8 cellular contexts compared by ENCODE assay signal in genomic region chr21:34075099-34075425, GRCh38. TPM values are rescaled to one million over a fixed set of nuclear protein-coding genes. Genes with fewer than 3 reads are reported as not detected.
A peak's percentile ranks its signal among the peaks of the same experiment; 100 is the strongest.
DNase-seq lines count a peak whose midpoint lies in the region; ATAC-seq, FAIRE-seq and TF ChIP-seq lines count a peak whose summit lies in the region.

No MANE protein-coding gene starts in this region.

- H3K36me3 ChIP-seq in IMR-90 (ENCODE audit: control insufficient read depth, insufficient read depth, low read length): peaks cover 1% of the 10 kb centered on the region; the same call in 1 of the 2 replicates

- peak overlapping the region; percentile 92 for H3K4me2 ChIP-seq in IMR-90 (ENCODE audit: low read depth, low read length)

- peak overlapping the region; percentile 42 for H3K23ac ChIP-seq in IMR-90 (ENCODE audit: low read depth, low read length)

- no peak for TF ChIP-seq POLR2A in IMR-90 (IDR thresholded peaks at IDR 0.05; ENCODE audit: low read depth, low read length)

- H3K9me1 ChIP-seq in IMR-90 (ENCODE audit: insufficient read depth, low read length): no peaks in the 10 kb centered on the region

- H2BK5ac ChIP-seq in IMR-90 (ENCODE audit: low read depth, low read length, poor library complexity, severe bottlenecking): no peak overlapping the region

- POLR2A ChIA-PET in IMR-90 (lab: Charles Lee; ENCODE audit: unreplicated experiment): interaction anchor here (0.7 kb wide), 1 partner anchor 1680 kb away, joined by 3 read pairs; no protein-coding TSS in a partner anchor
- POLR2A ChIA-PET in naive thymus-derived CD8-positive, alpha-beta T cell (lab: Charles Lee): interaction anchor here (0.8 to 6.2 kb wide), 7 partner anchors 15 to 151 kb away, joined by 3 to 71 read pairs (median 18); no protein-coding TSS in a partner anchor

- no peaks in the 10 kb centered on the region for H3K9me3 ChIP-seq in IMR-90 (ENCODE audit: control insufficient read depth, insufficient read depth, low read length)

- CTCF ChIA-PET in IMR-90 (lab: Yijun Ruan, JAX): interaction anchor here (1.4 kb wide), 1 partner anchor 152 kb away, joined by 4 read pairs; no protein-coding TSS in a partner anchor

- H4K8ac ChIP-seq in IMR-90 (ENCODE audit: low read depth in 2 of 2, low read length in 2 of 2): no peak overlapping the region

- no peak overlapping the region for H2BK20ac ChIP-seq in IMR-90 (ENCODE audit: low read depth, low read length)

- no peak for TF ChIP-seq RAD21 in IMR-90 (IDR thresholded peaks at IDR 0.05; ENCODE audit: low read length)

- intact Hi-C loops in IMR-90 (cut with micrococcal nuclease): loop anchor here (2.0 kb wide), 1 partner anchor 276 kb away; no protein-coding TSS in a partner anchor

- no peak overlapping the region for H2AFZ ChIP-seq in IMR-90 (replicated peaks; ENCODE audit: low read length, poor library complexity)

- peaks cover 0 to 5% (median 3%) of the 10 kb centered on the region in 3 donors for H3K36me3 Mint-ChIP-seq in naive thymus-derived CD8-positive, alpha-beta T cell

- H2BK120ac ChIP-seq in IMR-90 (ENCODE audit: low read depth, low read length): no peak overlapping the region

- peaks cover 22 to 41% of the 10 kb centered on the region in 2 experiments for H3K79me1 ChIP-seq in IMR-90 (ENCODE audit: low read depth in 1 of 2, low read length in 2 of 2)

- H3K4me3 Mint-ChIP-seq in naive thymus-derived CD8-positive, alpha-beta T cell: peak overlapping the region; percentile 92 to 98 (median 96)

- no peak for FAIRE-seq in urothelium cell line (lab: Jason Lieb, UNC)

- H3K27me3 Mint-ChIP-seq in naive thymus-derived CD8-positive, alpha-beta T cell: no peaks in the 10 kb centered on the region

- in situ Hi-C loops in IMR-90 (cut with MboI; ENCODE audit: low sequenced_read_pairs): no loop called here

- dilution Hi-C loops in IMR-90 (cut with HindIII; ENCODE audit: low sequenced_read_pairs, unreplicated experiment): no loop called here

- no peaks in the 10 kb centered on the region for H3K27me3 ChIP-seq in IMR-90 (ENCODE audit: control insufficient read depth, insufficient read depth, low read length)

- peaks cover 29% of the 10 kb centered on the region; the same call in 1 of the 2 replicates for H4K20me1 ChIP-seq in IMR-90 (ENCODE audit: insufficient read depth, low read length)

- H3K4ac ChIP-seq in IMR-90 (ENCODE audit: low read depth, low read length): no peak overlapping the region

- H3K56ac ChIP-seq in IMR-90 (ENCODE audit: extremely low read depth, insufficient read depth, low read length): no peak overlapping the region

- no peak overlapping the region for H2AK9ac ChIP-seq in IMR-90 (replicated peaks; ENCODE audit: low read depth, low read length, poor library complexity)

- H3K4me1 Mint-ChIP-seq in naive thymus-derived CD8-positive, alpha-beta T cell: peaks cover 49 to 71% (median 61%) of the 10 kb centered on the region in 4 donors

- no peak overlapping the region for H3K27ac ChIP-seq in IMR-90 (ENCODE audit: insufficient read depth, low read length)

- H4K5ac ChIP-seq in IMR-90 (ENCODE audit: low read depth, low read length): no peak overlapping the region

- no peak overlapping the region for H2BK15ac ChIP-seq in IMR-90 (ENCODE audit: low read depth, low read length)

- H3K27ac Mint-ChIP-seq in naive thymus-derived CD8-positive, alpha-beta T cell: peak overlapping the region; percentile 88 to 95 (median 92)

- peaks cover 6% of the 10 kb centered on the region for H3K4me1 ChIP-seq in IMR-90 (ENCODE audit: control insufficient read depth, insufficient read depth, low read length)

- no peak for ATAC-seq in IMR-90 (ENCODE audit: low read depth)
- ATAC-seq in naive thymus-derived CD8-positive, alpha-beta T cell: no peak

- BruUV-seq in IMR-90 (replicated peaks; lab: Mats Ljungman, UMichigan): no TSS peak

- no peak overlapping the region for H3K14ac ChIP-seq in IMR-90 (replicated peaks; ENCODE audit: low read depth, low read length)

- H2AK5ac ChIP-seq in IMR-90 (ENCODE audit: low read depth, low read length): no peak overlapping the region

- TF ChIP-seq CTCF in AG09309 (IDR thresholded peaks at IDR 0.05; ENCODE audit: control insufficient read depth, insufficient read depth, low read depth, low read length, missing control alignments) (no peak), IMR-90 (conservative IDR thresholded peaks at IDR 0.05; ENCODE audit: low read depth, low read length) (no peak), choroid plexus epithelial cell (conservative IDR thresholded peaks at IDR 0.05; ENCODE audit: low read depth, low read length) (no peak)

- H3K9me3 Mint-ChIP-seq in naive thymus-derived CD8-positive, alpha-beta T cell: no peaks in the 10 kb centered on the region

- no peak overlapping the region for H3K18ac ChIP-seq in IMR-90 (ENCODE audit: low read depth, low read length)

- H3K4me3 ChIP-seq in AG09309 (ENCODE audit: control insufficient read depth, low read depth, low read length): peak overlapping the region; percentile 72
- peak overlapping the region; percentile 100; the same call in 1 of the 2 replicates for H3K4me3 ChIP-seq in IMR-90 (ENCODE audit: insufficient read depth, low read depth, low read length)
- peak overlapping the region; percentile 84 for H3K4me3 ChIP-seq in choroid plexus epithelial cell (ENCODE audit: low read depth, low read length)

- H3K9ac ChIP-seq in IMR-90 (ENCODE audit: low read depth, low read length): peak overlapping the region; percentile 91

- no peak for DNase-seq in AG09309 (ENCODE audit: low read depth)
- no peak for DNase-seq in IMR-90
- no peak for DNase-seq in choroid plexus epithelial cell (ENCODE audit: low read depth)
- no peak for DNase-seq in naive thymus-derived CD8-positive, alpha-beta T cell
- no peak for DNase-seq in LoVo (ENCODE audit: low spot score)
- DNase-seq in NCI-H345 treated with DMSO at 0.1 percent for 48 hours (lab: John Stamatoyannopoulos, UW; ENCODE audit: unreplicated experiment): no peak
- no peak for DNase-seq in GM19240 (ENCODE audit: insufficient read length, low spot score)
- DNase-seq in urothelium cell line (ENCODE audit: low spot score): no peak

- no CpG with 5 or more reads among the region's 2 CpGs for WGBS in IMR-90 (ENCODE audit: extremely low coverage in 2 of 2, insufficient read length in 1 of 2), 2 experiments

- H4K91ac ChIP-seq in IMR-90 (ENCODE audit: insufficient read depth, low read depth, low read length): no peak overlapping the region

TF ChIP-seq in IMR-90, 13 proteins besides CTCF, POLR2A, EP300 and RAD21:
- TF ChIP-seq MAZ (IDR thresholded peaks at IDR 0.05; ENCODE audit: borderline replicate concordance, low read depth, low read length) (no peak), MXI1 (IDR thresholded peaks at IDR 0.05; ENCODE audit: borderline replicate concordance, low read depth, low read length) (no peak), RFX5 (IDR thresholded peaks at IDR 0.05; ENCODE audit: low read depth, low read length) (no peak), RCOR1 (IDR thresholded peaks at IDR 0.05; ENCODE audit: insufficient replicate concordance, low read length) (no peak), CEBPB (IDR thresholded peaks at IDR 0.05; ENCODE audit: low read depth, low read length) (no peak), BHLHE40 (IDR thresholded peaks at IDR 0.05; ENCODE audit: low read depth, low read length) (no peak), SMC3 (IDR thresholded peaks at IDR 0.05; ENCODE audit: low read depth, low read length) (no peak), MAFK (IDR thresholded peaks at IDR 0.05; ENCODE audit: low read depth, low read length) (no peak), ELK1 (IDR thresholded peaks at IDR 0.05; ENCODE audit: borderline replicate concordance, low read depth, low read length) (no peak), USF2 (IDR thresholded peaks at IDR 0.05; ENCODE audit: low read depth, low read length) (no peak), FOS (IDR thresholded peaks at IDR 0.05; ENCODE audit: low read depth, low read length) (no peak), CHD1 (IDR thresholded peaks at IDR 0.05; ENCODE audit: low read depth, low read length) (no peak), NFE2L2 (IDR thresholded peaks at IDR 0.05; ENCODE audit: low read depth, low read length) (no peak)

RNA-seq across cellular contexts. Expression of gene MRPS6, which starts 1.7 kb away (rescaled TPM):
- total RNA-seq in IMR-90 (2012; rRNA removed): 7.5 and 11.9 TPM in 2 replicates
- polyA plus RNA-seq in IMR-90 (2012; rRNA removed): 32.8 and 35.1 TPM in 2 replicates
- polyA plus RNA-seq in IMR-90 (2012; cell fraction: cytosol; rRNA removed): 8.6 and 18.6 TPM in 2 replicates
- polyA plus RNA-seq in IMR-90 (2012; cell fraction: nucleus; rRNA removed; ENCODE audit: low replicate concordance): 8.7 and 26.5 TPM in 2 replicates
- total RNA-seq in naive thymus-derived CD8-positive, alpha-beta T cell: 100 to 1,000 TPM; 107 to 112 TPM
- polyA plus RNA-seq in naive thymus-derived CD8-positive, alpha-beta T cell: 100 to 1,000 TPM; 170 to 193 (median 181) TPM

RNA-seq across cellular contexts. Expression of gene SLC5A3, which starts 1.7 kb away (rescaled TPM):
- 9.9 and 15.6 TPM in 2 replicates for total RNA-seq in IMR-90 (2012; rRNA removed)
- 1.3 and 1.8 TPM in 2 replicates for polyA plus RNA-seq in IMR-90 (2012; rRNA removed)
- 0.29 and 0.30 TPM in 2 replicates for polyA plus RNA-seq in IMR-90 (2012; cell fraction: cytosol; rRNA removed)
- 0.49 and 3.2 TPM in 2 replicates for polyA plus RNA-seq in IMR-90 (2012; cell fraction: nucleus; rRNA removed; ENCODE audit: low replicate concordance)
- 10 to 100 TPM; 31.9 to 32.7 TPM for total RNA-seq in naive thymus-derived CD8-positive, alpha-beta T cell
- polyA plus RNA-seq in naive thymus-derived CD8-positive, alpha-beta T cell: 1 to 10 TPM; 1.7 to 2.1 (median 1.9) TPM
